Comparison of ENCODE assay signal across 1 cellular context in genomic region chr2:96088340-96089335, GRCh38.
TF ChIP-seq lines count a peak whose summit lies in the region.

No MANE protein-coding gene starts in this region.

TF ChIP-seq in H1, 55 proteins besides CTCF, POLR2A, EP300 and RAD21 (continued from another document):
- no peak for TF ChIP-seq PHF8 (conservative IDR thresholded peaks at IDR 0.05; ENCODE audit: low read depth, low read length)
- no peak for TF ChIP-seq EZH2 (IDR thresholded peaks at IDR 0.05; ENCODE audit: low read depth, low read length, severe bottlenecking)
- no peak for TF ChIP-seq RBBP5 (IDR thresholded peaks at IDR 0.05; ENCODE audit: borderline replicate concordance, low read depth, low read length)
- no peak for TF ChIP-seq GABPA (IDR thresholded peaks at IDR 0.05; ENCODE audit: borderline replicate concordance, insufficient read depth, low read length)
- TF ChIP-seq MAFK (IDR thresholded peaks at IDR 0.05; ENCODE audit: low read depth, low read length), result no peak
- TF ChIP-seq FOSL1 (IDR thresholded peaks at IDR 0.05; ENCODE audit: insufficient read depth, low read depth, low read length), result no peak
- TF ChIP-seq TCF12 (IDR thresholded peaks at IDR 0.05; ENCODE audit: low read depth, low read length), result no peak
- TF ChIP-seq HDAC2 (IDR thresholded peaks at IDR 0.05; ENCODE audit: borderline replicate concordance in 1 of 2, low read depth in 2 of 2, low read length in 2 of 2), result no peak
- TF ChIP-seq USF2 (IDR thresholded peaks at IDR 0.05; ENCODE audit: low read length), result no peak
- TF ChIP-seq GTF2F1 (IDR thresholded peaks at IDR 0.05; ENCODE audit: borderline replicate concordance, low read depth, low read length), result no peak
- no peak for TF ChIP-seq CBX5 (IDR thresholded peaks at IDR 0.05; ENCODE audit: low read depth, low read length)
- no peak for TF ChIP-seq ATF3 (IDR thresholded peaks at IDR 0.05; ENCODE audit: insufficient read depth, low read depth, low read length)
- no peak for TF ChIP-seq SAP30 (IDR thresholded peaks at IDR 0.05; ENCODE audit: insufficient read depth, insufficient replicate concordance, low read length)
- TF ChIP-seq RNF2 (IDR thresholded peaks at IDR 0.05; ENCODE audit: borderline replicate concordance, low read depth, low read length, missing control alignments, poor library complexity, severe bottlenecking), result no peak
